ENCODE assay signal across 27 cellular contexts in the genomic region with DNA sequence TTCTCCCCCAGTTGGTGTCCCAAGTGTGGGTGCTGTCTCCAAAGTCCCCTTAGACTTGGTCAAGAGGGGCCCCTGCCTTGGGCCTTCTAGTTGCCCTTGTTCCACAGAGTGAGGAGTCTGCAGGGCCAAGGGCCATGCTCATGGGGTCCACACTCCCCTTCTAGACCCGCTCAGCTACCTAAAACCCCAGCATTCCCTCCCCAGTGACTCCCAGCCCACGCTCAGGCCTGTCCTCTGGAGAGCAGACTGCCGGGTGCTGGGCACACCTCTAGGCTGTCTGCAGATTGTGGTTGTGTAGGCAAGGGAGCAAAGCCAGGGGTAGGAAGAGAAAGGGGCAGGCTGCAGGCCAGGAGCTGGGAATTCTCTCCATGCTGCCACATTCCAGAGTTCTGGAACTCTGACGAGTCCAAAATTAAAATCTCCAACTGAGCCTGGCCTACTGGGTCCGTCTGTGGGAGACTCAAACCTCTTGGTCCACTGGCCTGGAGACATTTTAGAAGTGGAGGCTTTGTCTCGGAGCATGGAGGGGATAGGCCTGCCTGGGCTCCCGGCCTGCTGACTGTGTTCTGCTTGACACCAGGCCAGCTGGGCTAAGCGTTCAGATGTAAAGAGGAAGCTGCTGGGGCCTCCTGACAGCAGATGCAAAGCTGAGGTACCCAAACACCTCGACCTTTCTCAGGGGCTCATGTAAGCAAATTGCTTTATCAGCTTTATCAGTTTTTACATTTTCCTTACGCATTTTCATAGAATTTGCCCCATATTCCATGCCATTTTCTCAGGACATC. TPM values are rescaled to one million over a fixed set of nuclear protein-coding genes. Genes with fewer than 3 reads are reported as not detected.
DNase-seq lines count a peak whose midpoint lies in the region; ATAC-seq and TF ChIP-seq lines count a peak whose summit lies in the region.
"Had no signal": no experiment of that assay in that cellular context is flagged by ENCODE, and none has a peak within 500 bp of the region (broad histone marks: within the 10 kb centered on the region; RNA-seq: fewer than 3 reads in every experiment).

No MANE protein-coding gene starts in this region.

- no peak for TF ChIP-seq POLR2A in sigmoid colon (IDR thresholded peaks at IDR 0.05)

- H3K27me3 ChIP-seq in Karpas-422 (ENCODE audit: low read length) = no peaks in the 10 kb centered on the region
- no peaks in the 10 kb centered on the region for H3K27me3 ChIP-seq in sigmoid colon
- H3K27me3 ChIP-seq: MG63 had no signal

- no peak overlapping the region for H3K4me3 ChIP-seq in Karpas-422 (ENCODE audit: low read length)
- no peak overlapping the region for H3K4me3 ChIP-seq in sigmoid colon
- H3K4me3 ChIP-seq: A549, GM23248, MG63, SK-N-MC had no signal

- H3K79me2 ChIP-seq in Karpas-422 (ENCODE audit: low read length) = no peaks in the 10 kb centered on the region

- peak overlapping the region; percentile 51 for H3K27ac ChIP-seq in Karpas-422 (ENCODE audit: low read length)
- peak overlapping the region in 2 of 4 donors; percentile 17 to 53 for H3K27ac ChIP-seq in sigmoid colon
- H3K27ac ChIP-seq: A549, C4-2B, GM23248, SK-N-MC had no signal

- H3K4me2 ChIP-seq in Karpas-422 (ENCODE audit: low read depth, low read length, poor library complexity, severe bottlenecking) = peak overlapping the region; percentile 51
- H3K4me2 ChIP-seq: A549 had no signal

- peak; percentile 6 for ATAC-seq in esophagus mucosa
- ATAC-seq in GM19463 (IDR thresholded peaks at IDR 0.05; ENCODE audit: unreplicated experiment) = no peak
- ATAC-seq in GM18511 (IDR thresholded peaks at IDR 0.05; ENCODE audit: unreplicated experiment) = no peak
- ATAC-seq: Panc1 had no signal

- no peaks in the 10 kb centered on the region for H3K9me2 ChIP-seq in Karpas-422 (replicated peaks; ENCODE audit: insufficient read depth, low read length)

- TF ChIP-seq EP300 in sigmoid colon (IDR thresholded peaks at IDR 0.05) = no peak

- TF ChIP-seq CTCF in sigmoid colon (IDR thresholded peaks at IDR 0.05) = no peak

- no peaks in the 10 kb centered on the region for H3K9me3 ChIP-seq in Karpas-422 (ENCODE audit: low read length)
- no peaks in the 10 kb centered on the region for H3K9me3 ChIP-seq in sigmoid colon
- H3K9me3 ChIP-seq: A549, MG63 had no signal

- H2AFZ ChIP-seq in Karpas-422 (ENCODE audit: low read length) = no peak overlapping the region
- H2AFZ ChIP-seq: GM23248 had no signal

- peak overlapping the region; percentile 40; the same call in 1 of the 2 replicates for H3K9ac ChIP-seq in Karpas-422 (ENCODE audit: low read length)
- H3K9ac ChIP-seq: GM23248 had no signal

- 77 to 83% methylated on average over 10 of the region's 10 CpGs for WGBS in sigmoid colon, 2 donors

- DNase-seq in Ammon's horn (ENCODE audit: low spot score) (peak; percentile 26), Karpas-422 (peak; percentile 79), sigmoid colon (peak; percentile 29), H4 (ENCODE audit: low spot score) (no peak)
- DNase-seq in activated CD4-positive, alpha-beta T cell treated with anti-CD3 and anti-CD28 coated beads, Interleukin-2, amount 50 U/mL, for 48 hours = no peak
- DNase-seq: AML-193; CD8-positive, alpha-beta memory T cell; DMS 273 treated with DMSO at 0.1 percent for 48 hours; DMS79; EL; GDM1; GM23248; H9; KBM-7; MG63; NCI-H2029; NCI-H526 treated with DMSO at 0.1 percent for 48 hours; SIG-M5 had no signal

- no peaks in the 10 kb centered on the region for H4K20me1 ChIP-seq in Karpas-422 (ENCODE audit: insufficient read depth, low read depth, low read length)

- H3K36me3 ChIP-seq in Karpas-422 (ENCODE audit: insufficient read depth, low read length) = no peaks in the 10 kb centered on the region
- no peaks in the 10 kb centered on the region for H3K36me3 ChIP-seq in sigmoid colon
- H3K36me3 ChIP-seq: MG63 had no signal

- intact Hi-C loops in sigmoid colon (cut with DNase I) = no loop called here

- H3K4me1 ChIP-seq in Karpas-422 (ENCODE audit: low read length) (peaks cover 23% of the 10 kb centered on the region), sigmoid colon (peaks cover 0 to 10% (median 4%) of the 10 kb centered on the region in 4 donors)

RNA-seq across cellular contexts. Expression of gene KRT5, which starts 13.7 kb away (rescaled TPM):
- not detected in 2 replicates for total RNA-seq in Karpas-422 (2014; rRNA removed; shearing (Covaris generic); ENCODE audit: low replicate concordance)
- total RNA-seq in esophagus mucosa (11,855 TPM), sigmoid colon (under 1 TPM in 1 of 4 donors, not detected in 3; 0.36 TPM)
- polyA plus RNA-seq in sigmoid colon = 1 to 10 TPM in 2 of 3 donors, not detected in 1; 1.1 to 7.8 TPM
- not detected in 2 replicates for total RNA-seq in H4 (2014; rRNA removed; shearing (Covaris generic))
- total RNA-seq: CD8-positive, alpha-beta memory T cell; GM23248; H9; NCI-H460 had no signal
- polyA plus RNA-seq: CD8-positive, alpha-beta memory T cell; GM23248 had no signal

RNA-seq across cellular contexts. Expression of gene KRT71, which starts 19.1 kb away (rescaled TPM):
- not detected in 2 replicates for total RNA-seq in Karpas-422 (2014; rRNA removed; shearing (Covaris generic); ENCODE audit: low replicate concordance)
- total RNA-seq in esophagus mucosa = not detected
- not detected for total RNA-seq in sigmoid colon
- polyA plus RNA-seq in sigmoid colon = not detected
- not detected in 2 replicates for total RNA-seq in H4 (2014; rRNA removed; shearing (Covaris generic))
- total RNA-seq: CD8-positive, alpha-beta memory T cell; GM23248; H9; NCI-H460; OCI-LY7 had no signal
- polyA plus RNA-seq: A549; CD8-positive, alpha-beta memory T cell; GM23248 had no signal

RNA-seq across cellular contexts. Expression of gene KRT74, which starts 39.8 kb away (rescaled TPM):
- not detected in 2 replicates for total RNA-seq in Karpas-422 (2014; rRNA removed; shearing (Covaris generic); ENCODE audit: low replicate concordance)
- total RNA-seq in esophagus mucosa (0.12 TPM), sigmoid colon (not detected)
- polyA plus RNA-seq in sigmoid colon = not detected
- total RNA-seq in H4 (2014; rRNA removed; shearing (Covaris generic)) = not detected in 2 replicates
- total RNA-seq: CD8-positive, alpha-beta memory T cell; GM23248; H9; NCI-H460; OCI-LY7 had no signal
- polyA plus RNA-seq: A549; CD8-positive, alpha-beta memory T cell; GM23248 had no signal

RNA-seq across cellular contexts. Expression of gene KRT6A, which starts 40.8 kb away (rescaled TPM):
- total RNA-seq in Karpas-422 (2014; rRNA removed; shearing (Covaris generic); ENCODE audit: low replicate concordance) = not detected in 2 replicates
- 18,870 TPM for total RNA-seq in esophagus mucosa
- not detected for total RNA-seq in sigmoid colon
- 1 to 10 TPM in 1 of 3 donors, under 1 TPM in 1, not detected in 1; 0.19 to 6.0 TPM for polyA plus RNA-seq in sigmoid colon
- not detected in 2 replicates for total RNA-seq in H4 (2014; rRNA removed; shearing (Covaris generic))
- total RNA-seq: CD8-positive, alpha-beta memory T cell; GM23248; H9; NCI-H460 had no signal
- polyA plus RNA-seq: CD8-positive, alpha-beta memory T cell; GM23248 had no signal

Comparison
In these comparisons a context has a peak if more than half of its experiments do, and no peak if none do; other contexts are left out.
1. DNase-seq: peak in Ammon's horn (single experiment), Karpas-422 (single experiment) and sigmoid colon (single experiment); none in H4 (single experiment) and activated CD4-positive, alpha-beta T cell treated with anti-CD3 and anti-CD28 coated beads, Interleukin-2, amount 50 U/mL, for 48 hours (0 of 2).
2. RNA of gene KRT5, which starts 13.7 kb away (total RNA-seq): 11,855 TPM in esophagus mucosa (single experiment); not detected in Karpas-422, 0.36 TPM in sigmoid colon and not detected in H4; every median in the first group is over 1,000 times any median in the second.